Comparison of ENCODE assay signal across 8 cellular contexts in the genomic region with DNA sequence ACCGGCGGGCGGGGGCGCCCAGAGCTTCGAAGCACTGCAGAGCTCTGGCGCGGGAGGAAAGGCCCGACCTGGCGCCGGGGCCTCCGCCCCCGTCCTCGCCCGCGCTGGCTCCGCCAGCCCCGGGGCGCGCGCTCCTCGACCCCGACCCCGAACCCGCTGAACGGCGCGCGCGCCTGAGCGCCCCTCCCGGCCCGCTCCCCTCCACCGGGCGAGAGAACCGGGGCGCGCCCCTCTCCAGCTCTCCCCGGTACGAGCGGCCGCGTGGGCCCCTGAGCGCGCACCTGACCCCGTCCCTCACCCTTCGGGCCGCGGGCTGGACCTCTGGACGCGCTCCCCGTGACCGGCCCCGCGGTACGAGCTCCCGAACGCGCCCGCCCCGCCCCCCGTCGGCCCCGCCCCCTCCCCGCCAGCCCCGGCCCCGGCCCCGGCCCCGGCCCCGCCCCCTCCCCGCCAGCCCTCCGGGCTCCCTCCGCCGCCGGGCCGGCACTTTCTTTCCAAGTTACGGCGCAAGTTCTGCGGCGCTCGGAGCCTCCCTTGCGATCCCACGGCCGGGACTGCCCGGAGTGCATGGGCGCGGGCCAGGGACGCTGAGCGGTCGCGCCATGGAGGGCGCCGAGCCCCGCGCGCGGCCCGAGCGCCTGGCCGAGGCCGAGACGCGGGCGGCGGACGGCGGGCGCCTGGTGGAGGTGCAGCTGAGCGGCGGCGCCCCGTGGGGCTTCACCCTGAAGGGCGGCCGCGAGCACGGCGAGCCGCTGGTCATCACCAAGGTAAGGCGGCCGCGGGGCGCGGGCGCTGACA. TPM values are rescaled to one million over a fixed set of nuclear protein-coding genes. Genes with fewer than 3 reads are reported as not detected.
DNase-seq lines count a peak whose midpoint lies in the region; ATAC-seq and TF ChIP-seq lines count a peak whose summit lies in the region.

Gene SHROOM2, plus strand, starts transcription at position 486 of the 798 bp plus-strand sequence. Its CDS starts 117 bp downstream, at position 603.

- ATAC-seq in left cardiac atrium (peak; percentile 43 to 58), HG03432 (IDR thresholded peaks at IDR 0.05; ENCODE audit: unreplicated experiment) (no peak), GM18867 (IDR thresholded peaks at IDR 0.05; ENCODE audit: unreplicated experiment) (no peak)

- TF ChIP-seq CTCF in HFF-Myc (IDR thresholded peaks at IDR 0.05; ENCODE audit: low read depth, low read length, missing control alignments), result no peak
- no peak for TF ChIP-seq CTCF in WERI-Rb-1 (IDR thresholded peaks at IDR 0.05; ENCODE audit: low read depth, low read length)

- no peaks in the 10 kb centered on the region for H3K36me3 ChIP-seq in WERI-Rb-1

- H3K9me3 ChIP-seq in WERI-Rb-1 (ENCODE audit: severe bottlenecking), result no peaks in the 10 kb centered on the region

- DNase-seq in HFF-Myc (ENCODE audit: extremely low read depth, low read depth) (no peak), WERI-Rb-1 (peak; percentile 21), left cardiac atrium (peak; percentile 33), renal cortical epithelial cell (ENCODE audit: low read depth) (no peak), mesenteric fat pad (ENCODE audit: low spot score) (no peak), hepatic stellate cell (ENCODE audit: low spot score) (no peak)

- intact Hi-C loops in left cardiac atrium (cut with DNase I), result no loop called here

- H3K27ac ChIP-seq in WERI-Rb-1, result no peak within 1 kb of the TSS

- peaks cover 20% of the 10 kb centered on the region for H3K27me3 ChIP-seq in WERI-Rb-1 (ENCODE audit: insufficient read depth, low read depth, severe bottlenecking)

- H3K4me3 ChIP-seq in HFF-Myc (replicated peaks; ENCODE audit: low read depth, low read length) (peak within 1 kb of the TSS; percentile 35), WERI-Rb-1 (ENCODE audit: low read depth, low read length) (peak within 1 kb of the TSS; percentile 48)

RNA-seq across cellular contexts. Expression of gene SHROOM2, which starts in this region (rescaled TPM):
- total RNA-seq in left cardiac atrium (1 to 10 TPM; 1.1 to 2.7 TPM), renal cortical epithelial cell (6.1 and 33.0 TPM in 2 replicates), mesenteric fat pad (0.58 TPM)

Comparison
In these comparisons a context has a peak if more than half of its experiments do, and no peak if none do; other contexts are left out.
1. DNase-seq: peak in WERI-Rb-1 (single experiment) and left cardiac atrium (single experiment); none in HFF-Myc (single experiment), renal cortical epithelial cell (single experiment), mesenteric fat pad (single experiment) and hepatic stellate cell (single experiment).
2. ATAC-seq: peak in left cardiac atrium (2 of 2); none in HG03432 (single experiment) and GM18867 (single experiment).